In the genomic region with DNA sequence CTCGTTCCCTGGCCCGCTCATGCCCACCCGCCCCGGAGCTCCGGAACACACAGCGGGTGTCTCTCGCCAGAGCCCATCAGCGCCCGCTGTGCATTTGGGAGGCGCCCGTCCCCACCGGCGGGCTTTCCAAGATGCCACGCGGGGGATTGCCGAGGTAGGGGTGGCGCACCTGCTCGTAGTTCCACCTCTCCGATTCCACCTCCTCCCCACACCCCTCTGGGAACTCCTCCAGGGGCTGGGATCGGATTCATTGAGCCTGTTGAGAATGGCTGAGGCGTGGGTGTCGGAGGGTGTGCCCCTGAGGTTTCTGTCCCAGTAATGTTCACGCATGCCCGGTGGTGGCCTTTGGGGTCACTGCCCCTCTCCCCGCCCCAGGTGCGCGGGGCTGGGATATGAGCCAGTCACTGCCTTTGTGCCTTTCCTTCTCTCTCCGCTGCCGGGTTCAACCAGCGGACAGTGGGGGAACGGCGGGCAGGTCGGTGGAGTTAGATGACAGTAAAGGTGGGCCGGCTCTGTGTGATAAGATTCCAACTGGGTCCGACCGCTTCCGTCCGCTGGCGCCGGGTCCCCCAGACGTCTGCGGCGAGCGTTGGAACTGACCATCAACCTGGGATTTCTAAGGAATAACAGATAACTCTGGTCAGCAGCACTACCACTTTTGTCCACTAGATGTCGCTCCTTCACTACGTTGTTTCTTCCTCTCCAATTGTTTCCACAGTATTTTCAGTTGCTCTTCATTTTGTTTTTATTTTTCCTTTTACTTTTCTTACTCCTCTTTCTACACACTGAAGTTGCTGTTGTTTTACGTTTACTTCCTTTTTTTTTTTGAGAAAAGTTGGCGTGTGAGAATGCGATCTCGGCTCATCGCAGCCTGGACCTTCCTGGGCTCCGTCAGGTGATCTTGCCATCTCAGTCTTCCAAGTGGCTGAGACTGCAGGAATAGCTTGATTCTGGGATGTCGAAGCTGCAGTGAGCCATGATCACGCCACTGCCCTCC, we compare ENCODE assay signal across 8 cellular contexts.
DNase-seq lines count a peak whose midpoint lies in the region; ATAC-seq and TF ChIP-seq lines count a peak whose summit lies in the region.

No MANE protein-coding gene starts in this region.

- H3K4me1 ChIP-seq in gastroesophageal sphincter (peaks cover 0 to 8% (median 0%) of the 10 kb centered on the region in 3 donors), thyroid gland (peaks cover 4 to 5% of the 10 kb centered on the region in 2 donors)

- H3K4me3 Mint-ChIP-seq in CD4-positive, alpha-beta T cell = peak overlapping the region; percentile 80

- H3K4me3 ChIP-seq in gastroesophageal sphincter (peak overlapping the region in 1 of 2 donors; percentile 43), thyroid gland (replicated peaks in 1 of 3) (peak overlapping the region in 2 of 3 donors; percentile 35 to 37)

- peaks cover 8% of the 10 kb centered on the region for H3K4me1 Mint-ChIP-seq in CD4-positive, alpha-beta T cell (ENCODE audit: low read depth)

- CTCF ChIA-PET in CD4-positive, alpha-beta T cell (lab: Charles Lee) = no interaction called here

- intact Hi-C loops in CD4-positive, alpha-beta T cell (cut with DNase I, micrococcal nuclease) = loop anchor here (1.0 to 10.0 kb wide), 3 partner anchors 178 to 1134 kb away; a partner anchor contains a TSS
- intact Hi-C loops in thyroid gland (cut with DNase I) = loop anchor here (5.0 kb wide), 1 partner anchor 174 kb away; no protein-coding TSS in a partner anchor

- H3K36me3 Mint-ChIP-seq in CD4-positive, alpha-beta T cell (ENCODE audit: low read depth) = no peaks in the 10 kb centered on the region

- WGBS in gastroesophageal sphincter (ENCODE audit: low coverage in 1 of 2), 2 donors = 7% methylated on average over 19 to 28 of the region's 54 CpGs
- 8 to 13% methylated on average over 41 to 52 of the region's 54 CpGs for WGBS in thyroid gland, 2 donors

- H3K27me3 ChIP-seq in CD4-positive, alpha-beta T cell (ENCODE audit: control insufficient read depth, insufficient read depth, low read length) = peaks cover 12% of the 10 kb centered on the region
- H3K27me3 ChIP-seq in gastroesophageal sphincter (peaks cover 37% of the 10 kb centered on the region), thyroid gland (no peaks in the 10 kb centered on the region)

- H3K27ac ChIP-seq in CD4-positive, alpha-beta T cell (ENCODE audit: low read depth, low read length) = no peak overlapping the region
- H3K27ac ChIP-seq in gastroesophageal sphincter (no peak overlapping the region), thyroid gland (peak overlapping the region in 1 of 3 donors; percentile 61)

- peak; percentile 10 to 68 (median 47) for DNase-seq in CD4-positive, alpha-beta T cell
- DNase-seq in HT1080 (ENCODE audit: low read depth) (peak; percentile 76), RPMI8226 (peak; percentile 72), occipital lobe (lab: John Stamatoyannopoulos, UW) (peak; percentile 5), thyroid gland (peak; percentile 73 to 78)
- peak; percentile 60 for DNase-seq in activated naive CD4-positive, alpha-beta T cell treated with Interleukin-2 at 50 U/mL for 16 hours

- POLR2A ChIA-PET in CD4-positive, alpha-beta T cell (lab: Charles Lee) = no interaction called here

- TF ChIP-seq POLR2A in gastroesophageal sphincter (IDR thresholded peaks at IDR 0.05) (no peak), thyroid gland (IDR thresholded peaks at IDR 0.05) (no peak)

- H3K36me3 ChIP-seq in gastroesophageal sphincter = no peaks in the 10 kb centered on the region
- no peaks in the 10 kb centered on the region for H3K36me3 ChIP-seq in thyroid gland

- TF ChIP-seq EP300 in gastroesophageal sphincter (IDR thresholded peaks at IDR 0.05) = no peak

- peaks cover 47% of the 10 kb centered on the region for H3K27me3 Mint-ChIP-seq in CD4-positive, alpha-beta T cell

- no peak overlapping the region for H3K27ac Mint-ChIP-seq in CD4-positive, alpha-beta T cell

- H3K9me3 ChIP-seq in CD4-positive, alpha-beta T cell (ENCODE audit: control insufficient read depth, low read length) = no peaks in the 10 kb centered on the region
- H3K9me3 ChIP-seq in gastroesophageal sphincter (no peaks in the 10 kb centered on the region), thyroid gland (no peaks in the 10 kb centered on the region)

- peak; percentile 63 for ATAC-seq in CD4-positive, alpha-beta T cell (ENCODE audit: poor library complexity)
- peak; percentile 77 for ATAC-seq in GM19351 (IDR thresholded peaks at IDR 0.05; ENCODE audit: unreplicated experiment)
- ATAC-seq in gastroesophageal sphincter = peak; percentile 77

- peak; percentile 99 for TF ChIP-seq CTCF in CD4-positive, alpha-beta T cell (IDR thresholded peaks at IDR 0.05)
- TF ChIP-seq CTCF in gastroesophageal sphincter (IDR thresholded peaks at IDR 0.05) (peak; percentile 94 to 98 (median 96)), thyroid gland (IDR thresholded peaks at IDR 0.05) (peak; percentile 92 to 99 (median 96))

- no peaks in the 10 kb centered on the region for H3K9me3 Mint-ChIP-seq in CD4-positive, alpha-beta T cell

Comparison
In these comparisons a context has a peak if more than half of its experiments do, and no peak if none do; other contexts are left out.
1. DNase-seq: peak in every context shown above with its lines; median percentile 76 in HT1080; 76 in thyroid gland; 72 in RPMI8226; 60 in activated naive CD4-positive, alpha-beta T cell treated with Interleukin-2 at 50 U/mL for 16 hours; 47 in CD4-positive, alpha-beta T cell; 5 in occipital lobe.